Comparison of ENCODE assay signal across 8 cellular contexts in the genomic region with DNA sequence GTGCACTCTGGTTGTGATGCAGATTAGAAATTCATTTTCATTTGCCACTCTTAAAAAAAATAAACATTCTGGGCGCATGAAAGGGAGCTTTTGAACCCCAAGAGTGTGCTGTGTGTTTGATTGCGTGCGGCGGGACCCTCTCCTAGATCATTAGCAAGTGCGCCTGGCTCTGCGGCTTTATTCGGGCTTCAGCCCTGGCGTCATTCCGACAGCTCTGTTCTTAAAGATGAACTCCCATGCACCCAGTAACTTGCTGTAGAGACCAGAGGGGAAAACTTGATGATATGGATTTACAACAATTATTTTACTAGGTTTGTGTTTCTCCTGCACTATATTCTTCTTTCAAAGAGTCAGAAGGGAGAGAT.
"Had no signal": no experiment of that assay in that cellular context is flagged by ENCODE, and none has a peak within 500 bp of the region (broad histone marks: within the 10 kb centered on the region; RNA-seq: fewer than 3 reads in every experiment).

No MANE protein-coding gene starts in this region.

- DNase-seq: amniotic stem cell, colonic mucosa had no signal

- H3K4me3 ChIP-seq: colonic mucosa, esophagus muscularis mucosa, prostate gland, right lobe of liver, testis had no signal

- H3K9me3 Mint-ChIP-seq: activated naive CD4-positive, alpha-beta T cell treated with anti-CD3 and anti-CD28 coated beads, Interleukin-2, amount 50 U/mL, for 24 hours; natural killer cell treated with Interleukin-12 subunit alpha and Interleukin-12 subunit beta and Interleukin-15 and Interleukin-18, amount 100 ng/mL, for 72 hours had no signal

- H3K27me3 Mint-ChIP-seq: activated naive CD4-positive, alpha-beta T cell treated with anti-CD3 and anti-CD28 coated beads, Interleukin-2, amount 50 U/mL, for 24 hours; natural killer cell treated with Interleukin-12 subunit alpha and Interleukin-12 subunit beta and Interleukin-15 and Interleukin-18, amount 100 ng/mL, for 72 hours had no signal

- H3K36me3 ChIP-seq: colonic mucosa, esophagus muscularis mucosa, prostate gland, right lobe of liver had no signal

- H3K36me3 Mint-ChIP-seq: activated naive CD4-positive, alpha-beta T cell treated with anti-CD3 and anti-CD28 coated beads, Interleukin-2, amount 50 U/mL, for 24 hours; natural killer cell treated with Interleukin-12 subunit alpha and Interleukin-12 subunit beta and Interleukin-15 and Interleukin-18, amount 100 ng/mL, for 72 hours had no signal

- H3K27ac Mint-ChIP-seq: activated naive CD4-positive, alpha-beta T cell treated with anti-CD3 and anti-CD28 coated beads, Interleukin-2, amount 50 U/mL, for 24 hours had no signal

- H3K27me3 ChIP-seq: colonic mucosa, esophagus muscularis mucosa, right lobe of liver, testis had no signal

- H3K27ac ChIP-seq: colonic mucosa, esophagus muscularis mucosa, prostate gland, right lobe of liver, testis had no signal

- H3K9me3 ChIP-seq: colonic mucosa, esophagus muscularis mucosa, prostate gland, right lobe of liver, testis had no signal

- H3K4me1 ChIP-seq: colonic mucosa, prostate gland, testis had no signal
